Comparison of ENCODE assay signal across 10 cellular contexts in the genomic region with DNA sequence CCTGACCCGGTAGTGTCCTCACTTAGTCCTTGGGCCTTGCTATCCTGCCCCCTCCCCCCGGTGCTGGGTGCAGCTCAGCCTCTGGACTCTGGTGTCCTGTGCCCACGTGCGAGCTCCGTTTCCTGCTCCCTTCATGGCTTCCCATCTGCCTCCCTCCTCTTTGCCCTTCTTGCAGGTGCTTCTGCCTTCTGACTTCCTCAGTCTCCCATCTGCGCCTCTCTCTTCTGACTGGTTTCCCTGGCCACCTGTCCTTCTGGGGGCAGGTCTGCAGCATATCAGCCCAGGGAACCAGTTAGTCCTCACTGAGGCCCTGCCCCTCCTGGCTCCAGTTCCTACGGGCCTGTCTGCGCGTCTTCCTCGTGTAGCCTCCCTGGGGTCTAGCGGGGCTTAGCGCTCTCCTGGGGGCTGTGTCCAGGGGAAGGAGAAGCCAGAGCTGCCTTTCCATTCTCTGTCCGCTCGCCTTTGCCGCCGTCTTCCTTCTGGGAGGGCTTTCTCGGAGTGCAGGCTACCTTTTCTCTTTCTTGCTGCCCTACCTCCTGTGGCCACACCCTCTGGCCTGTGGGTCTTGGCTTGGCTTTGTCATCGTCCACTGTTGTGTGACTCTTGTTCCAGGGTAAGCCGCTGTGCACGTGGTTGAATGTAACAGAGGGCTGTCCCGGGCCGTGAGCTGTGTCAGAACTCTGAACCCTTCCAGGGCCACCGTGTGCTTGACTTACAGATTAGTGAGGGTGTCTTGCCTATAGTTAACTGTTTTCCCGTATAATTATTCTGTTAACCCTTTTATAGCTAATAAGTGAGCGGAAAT. TPM values are rescaled to one million over a fixed set of nuclear protein-coding genes. Genes with fewer than 3 reads are reported as not detected.
DNase-seq lines count a peak whose midpoint lies in the region; ATAC-seq and TF ChIP-seq lines count a peak whose summit lies in the region.
"Had no signal": no experiment of that assay in that cellular context is flagged by ENCODE, and none has a peak within 500 bp of the region (broad histone marks: within the 10 kb centered on the region; RNA-seq: fewer than 3 reads in every experiment).

No MANE protein-coding gene starts in this region.

- H2AFZ ChIP-seq in neural cell (ENCODE audit: low read depth, low read length), result no peak overlapping the region

- no peaks in the 10 kb centered on the region for H3K9me2 ChIP-seq in neural cell (ENCODE audit: insufficient read depth, low read length)

- peaks cover 48% of the 10 kb centered on the region for H3K79me2 ChIP-seq in neural cell (replicated peaks; ENCODE audit: insufficient read depth, low read length)

- TF ChIP-seq EP300 in neural cell (conservative IDR thresholded peaks at IDR 0.05; ENCODE audit: poor library complexity, severe bottlenecking), result no peak

- peaks cover 46% of the 10 kb centered on the region for H3K4me1 ChIP-seq in NT2/D1 (ENCODE audit: insufficient read depth, insufficient read length)
- no peaks in the 10 kb centered on the region for H3K4me1 ChIP-seq in foreskin keratinocyte

- H3K4me3 ChIP-seq in NT2/D1 (ENCODE audit: insufficient read length, low read depth) (no peak overlapping the region), neural cell (ENCODE audit: low read length) (peak overlapping the region; percentile 16)

- no peak overlapping the region for H3K4me2 ChIP-seq in neural cell (ENCODE audit: low read length)

- TF ChIP-seq CTCF in foreskin keratinocyte (conservative IDR thresholded peaks at IDR 0.05), result no peak
- TF ChIP-seq CTCF in neural cell (IDR thresholded peaks at IDR 0.05; ENCODE audit: poor library complexity, severe bottlenecking), result no peak

- peak; percentile 21 for ATAC-seq in foreskin keratinocyte

- no peak for TF ChIP-seq RAD21 in neural cell (conservative IDR thresholded peaks at IDR 0.05)

- no peaks in the 10 kb centered on the region for H3K9me3 ChIP-seq in NT2/D1 (ENCODE audit: insufficient read depth, low read length)
- no peaks in the 10 kb centered on the region for H3K9me3 ChIP-seq in neural cell (ENCODE audit: low read length)

- H3F3A ChIP-seq in neural cell (ENCODE audit: insufficient read depth, low read length, poor library complexity, severe bottlenecking), result no peaks in the 10 kb centered on the region

- peaks cover 10% of the 10 kb centered on the region for H3K36me3 ChIP-seq in NT2/D1 (ENCODE audit: insufficient read depth, insufficient read length, low read length)
- no peaks in the 10 kb centered on the region for H3K36me3 ChIP-seq in neural cell (ENCODE audit: insufficient read depth, low read length)

- peak; percentile 30 for DNase-seq in CD1c-positive myeloid dendritic cell (ENCODE audit: extremely low spot score)
- DNase-seq in NT2/D1 (ENCODE audit: low read depth, low spot score), result no peak
- no peak for DNase-seq in foreskin keratinocyte
- DNase-seq in HuH-7 (ENCODE audit: low spot score), result no peak
- no peak for DNase-seq in NCI-H82 (lab: John Stamatoyannopoulos, UW)
- DNase-seq in activated CD4-positive, alpha-beta T cell treated with anti-CD3 and anti-CD28 coated beads, Interleukin-2, amount 50 U/mL, for 48 hours, result no peak
- no peak for DNase-seq in COR-L47 (lab: John Stamatoyannopoulos, UW)
- DNase-seq: DMS153; stimulated activated CD4-positive, alpha-beta T cell treated with anti-CD3 and anti-CD28 coated beads, Interleukin-4, amount 100 ng/mL, for 1 hour had no signal

- H3K27ac ChIP-seq in foreskin keratinocyte (no peak overlapping the region), neural cell (ENCODE audit: low read length) (no peak overlapping the region)

- H3K27me3 ChIP-seq in NT2/D1 (ENCODE audit: insufficient read depth, insufficient read length) (no peaks in the 10 kb centered on the region), foreskin keratinocyte (no peaks in the 10 kb centered on the region), neural cell (ENCODE audit: insufficient read depth, low read depth, low read length) (no peaks in the 10 kb centered on the region)

- H4K20me1 ChIP-seq in neural cell (ENCODE audit: insufficient read depth), result peaks cover 4% of the 10 kb centered on the region

- H3K9ac ChIP-seq in NT2/D1 (ENCODE audit: insufficient read length, low read depth) (peak overlapping the region; percentile 52), neural cell (ENCODE audit: low read length) (no peak overlapping the region)

TF ChIP-seq in neural cell, 6 proteins besides CTCF, POLR2A, EP300 and RAD21:
- TF ChIP-seq SMC3 (conservative IDR thresholded peaks at IDR 0.05; ENCODE audit: poor library complexity), result no peak
- TF ChIP-seq, protein P1, sequence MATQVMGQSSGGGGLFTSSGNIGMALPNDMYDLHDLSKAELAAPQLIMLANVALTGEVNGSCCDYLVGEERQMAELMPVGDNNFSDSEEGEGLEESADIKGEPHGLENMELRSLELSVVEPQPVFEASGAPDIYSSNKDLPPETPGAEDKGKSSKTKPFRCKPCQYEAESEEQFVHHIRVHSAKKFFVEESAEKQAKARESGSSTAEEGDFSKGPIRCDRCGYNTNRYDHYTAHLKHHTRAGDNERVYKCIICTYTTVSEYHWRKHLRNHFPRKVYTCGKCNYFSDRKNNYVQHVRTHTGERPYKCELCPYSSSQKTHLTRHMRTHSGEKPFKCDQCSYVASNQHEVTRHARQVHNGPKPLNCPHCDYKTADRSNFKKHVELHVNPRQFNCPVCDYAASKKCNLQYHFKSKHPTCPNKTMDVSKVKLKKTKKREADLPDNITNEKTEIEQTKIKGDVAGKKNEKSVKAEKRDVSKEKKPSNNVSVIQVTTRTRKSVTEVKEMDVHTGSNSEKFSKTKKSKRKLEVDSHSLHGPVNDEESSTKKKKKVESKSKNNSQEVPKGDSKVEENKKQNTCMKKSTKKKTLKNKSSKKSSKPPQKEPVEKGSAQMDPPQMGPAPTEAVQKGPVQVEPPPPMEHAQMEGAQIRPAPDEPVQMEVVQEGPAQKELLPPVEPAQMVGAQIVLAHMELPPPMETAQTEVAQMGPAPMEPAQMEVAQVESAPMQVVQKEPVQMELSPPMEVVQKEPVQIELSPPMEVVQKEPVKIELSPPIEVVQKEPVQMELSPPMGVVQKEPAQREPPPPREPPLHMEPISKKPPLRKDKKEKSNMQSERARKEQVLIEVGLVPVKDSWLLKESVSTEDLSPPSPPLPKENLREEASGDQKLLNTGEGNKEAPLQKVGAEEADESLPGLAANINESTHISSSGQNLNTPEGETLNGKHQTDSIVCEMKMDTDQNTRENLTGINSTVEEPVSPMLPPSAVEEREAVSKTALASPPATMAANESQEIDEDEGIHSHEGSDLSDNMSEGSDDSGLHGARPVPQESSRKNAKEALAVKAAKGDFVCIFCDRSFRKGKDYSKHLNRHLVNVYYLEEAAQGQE (IDR thresholded peaks at IDR 0.05; ENCODE audit: borderline replicate concordance), result no peak
- no peak for TF ChIP-seq EZH2 (IDR thresholded peaks at IDR 0.05; ENCODE audit: borderline replicate concordance, insufficient read depth, low read length, poor library complexity, severe bottlenecking)
- no peak for TF ChIP-seq POLR2AphosphoS5 (IDR thresholded peaks at IDR 0.05)
- no peak for TF ChIP-seq MXI1 (conservative IDR thresholded peaks at IDR 0.05; ENCODE audit: poor library complexity, severe bottlenecking)
- TF ChIP-seq TAF1 (IDR thresholded peaks at IDR 0.05; ENCODE audit: low read depth), result no peak

RNA-seq across cellular contexts. Expression of a gene that starts 51.8 kb away (rescaled TPM):
- total RNA-seq in foreskin keratinocyte, result 38.1 and 45.3 TPM in 2 replicates
- polyA plus RNA-seq in foreskin keratinocyte (20.2 and 22.8 TPM in 2 replicates), neural cell (53.0 and 65.8 TPM in 2 replicates)
- polyA minus RNA-seq in neural cell, result 96.9 and 100 TPM in 2 replicates
